25 cellular contexts compared by ENCODE assay signal in the genomic region with DNA sequence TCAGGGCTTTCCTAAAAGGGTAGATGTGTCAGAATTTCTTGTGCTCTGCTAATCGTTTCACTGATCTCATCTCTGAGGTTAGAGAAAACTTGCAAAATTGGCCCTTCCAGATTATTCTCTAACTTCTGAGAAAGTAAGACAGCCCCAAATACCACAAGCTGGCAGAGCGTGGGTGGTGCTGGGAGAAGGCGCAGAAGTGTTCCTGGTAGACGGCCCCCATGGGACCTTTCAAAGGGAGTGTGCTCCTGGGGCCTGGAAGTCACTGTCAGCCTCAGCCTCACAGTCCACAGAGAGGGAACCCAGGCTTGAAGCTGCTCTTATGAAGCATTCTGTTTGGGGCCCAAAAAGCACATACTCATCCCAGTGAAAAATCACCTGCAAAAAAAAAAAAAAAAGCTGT.
"Had no signal": no experiment of that assay in that cellular context is flagged by ENCODE, and none has a peak within 500 bp of the region (broad histone marks: within the 10 kb centered on the region; RNA-seq: fewer than 3 reads in every experiment).

No MANE protein-coding gene starts in this region.

- H3K36me3 ChIP-seq: gastroesophageal sphincter, heart left ventricle, ovary, thoracic aorta, tibial nerve, upper lobe of left lung, vagina had no signal

- H3K4me3 ChIP-seq: gastroesophageal sphincter, heart left ventricle, hepatocyte, mucosa of descending colon, ovary, psoas muscle, thoracic aorta, tibial nerve, upper lobe of left lung, vagina had no signal

- H3K79me2 ChIP-seq: hepatocyte had no signal

- H3K9me3 ChIP-seq: gastroesophageal sphincter, heart left ventricle, mucosa of descending colon, ovary, psoas muscle, thoracic aorta, tibial nerve, upper lobe of left lung, vagina had no signal

- H3K4me1 ChIP-seq: foreskin keratinocyte, upper lobe of left lung had no signal

- H3K27me3 ChIP-seq: foreskin keratinocyte, gastroesophageal sphincter, heart left ventricle, hepatocyte, ovary, tibial nerve, upper lobe of left lung, vagina had no signal

- H2AFZ ChIP-seq: hepatocyte had no signal

- H3K27ac ChIP-seq: epithelial cell of prostate, foreskin keratinocyte, gastroesophageal sphincter, heart left ventricle, hepatocyte, ovary, psoas muscle, thoracic aorta, tibial nerve, upper lobe of left lung, vagina had no signal

- DNase-seq: effector CD8-positive, alpha-beta T cell; endodermal cell; foreskin keratinocyte; heart left ventricle; kidney; mesenchymal stem cell; mucosa of descending colon; naive B cell; ovary; posterior cingulate gyrus; psoas muscle; right cardiac atrium; small intestine; stimulated activated CD4-positive, alpha-beta T cell treated with anti-CD3 and anti-CD28 coated beads, Interleukin-15, amount 100 ng/mL, for 24 hours; stimulated activated CD4-positive, alpha-beta T cell treated with anti-CD3 and anti-CD28 coated beads, Interleukin-2, amount 100 ng/mL, for 48 hours; stimulated activated naive B cell treated with anti-CD40 and anti-IgM and Interleukin-4, amounts not matched to agents 10 μg/mL and 1 μg/mL and 100 μg/mL, for 72 hours; upper lobe of left lung had no signal

- H3K4me2 ChIP-seq: hepatocyte had no signal

- ATAC-seq: esophagus mucosa; foreskin keratinocyte; gastroesophageal sphincter; heart left ventricle; left lobe of liver; mucosa of descending colon; psoas muscle; right cardiac atrium; stimulated activated naive B cell treated with anti-CD40 and anti-IgM and Interleukin-4, amounts not matched to agents 10 μg/mL and 1 μg/mL and 100 μg/mL, for 72 hours had no signal
